ENCODE assay signal across 1 cellular context in the genomic region with DNA sequence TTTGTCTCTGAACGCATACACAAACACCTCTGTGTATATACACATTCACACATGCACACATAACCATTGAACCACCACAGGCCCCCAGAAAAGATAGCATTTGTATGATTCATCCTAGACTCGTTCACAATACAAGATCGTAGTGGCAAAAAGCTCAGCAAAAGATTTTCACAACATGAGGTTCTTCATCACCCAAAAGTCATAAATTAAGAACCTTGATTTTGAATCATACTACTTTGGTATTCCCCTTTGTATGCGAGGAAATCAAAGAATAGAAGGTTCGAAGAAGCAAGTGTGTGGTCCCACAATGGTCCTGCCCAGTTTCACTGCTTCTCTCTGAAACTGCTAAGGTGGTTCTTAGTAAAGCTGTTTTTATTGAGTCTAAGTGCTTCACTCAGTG.
TF ChIP-seq lines count a peak whose summit lies in the region.

No MANE protein-coding gene starts in this region.

TF ChIP-seq in GM12878, 131 proteins besides CTCF, POLR2A, EP300 and RAD21 (continued from another document):
- TF ChIP-seq ZBTB4 (CRISPR knock-in tag; IDR thresholded peaks at IDR 0.05) (no peak), FOXM1 (IDR thresholded peaks at IDR 0.05; ENCODE audit: low read depth, low read length) (no peak), ZNF217 (IDR thresholded peaks at IDR 0.05) (no peak)
